Comparison of ENCODE assay signal across 13 cellular contexts in the genomic region with DNA sequence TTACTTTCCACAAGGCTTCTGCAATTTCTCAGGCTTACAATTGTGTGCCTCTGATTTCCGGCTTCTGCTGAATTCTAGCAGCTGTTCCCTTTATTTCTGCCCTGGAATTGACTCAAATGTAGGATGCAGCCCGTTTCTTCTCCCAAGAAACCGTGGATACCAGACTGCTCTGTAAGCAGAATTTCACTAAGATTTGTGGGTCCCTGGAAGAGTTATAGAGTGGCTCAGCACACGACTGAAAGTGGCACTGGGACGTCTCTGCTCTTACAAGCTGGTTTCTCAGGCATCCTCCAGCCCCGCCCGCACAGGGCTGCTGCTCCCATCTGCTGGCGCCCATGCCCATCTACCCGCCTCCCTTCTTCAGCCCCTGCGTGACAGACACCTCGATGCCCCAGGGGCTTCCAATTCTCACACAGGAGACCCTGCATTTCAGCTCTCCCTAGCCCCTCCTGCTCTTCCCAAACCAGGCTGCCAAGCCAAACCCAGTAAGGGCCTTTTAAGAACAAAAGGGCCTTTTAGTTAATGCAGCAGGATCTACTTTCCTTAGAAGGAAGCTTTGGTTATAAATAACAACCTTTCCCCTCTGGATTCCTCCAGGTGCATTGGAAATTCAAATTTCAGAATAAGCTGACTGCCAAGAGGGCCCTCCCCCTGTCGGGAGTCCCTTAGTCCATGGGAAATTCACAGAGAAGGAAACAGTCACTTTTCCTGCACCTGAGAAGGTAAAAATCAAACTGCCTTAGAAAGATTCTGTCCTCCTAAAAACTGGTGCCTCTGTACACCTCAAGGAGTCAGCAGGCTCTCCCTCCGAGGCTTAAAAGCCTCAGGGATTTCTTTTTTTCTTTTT. TPM values are rescaled to one million over a fixed set of nuclear protein-coding genes. Genes with fewer than 3 reads are reported as not detected.
A peak's percentile ranks its signal among the peaks of the same experiment; 100 is the strongest.
DNase-seq lines count a peak whose midpoint lies in the region; ATAC-seq, FAIRE-seq and TF ChIP-seq lines count a peak whose summit lies in the region.
"Had no signal": no experiment of that assay in that cellular context is flagged by ENCODE, and none has a peak within 500 bp of the region (broad histone marks: within the 10 kb centered on the region; RNA-seq: fewer than 3 reads in every experiment).

No MANE protein-coding gene starts in this region.

- no peak for TF ChIP-seq POLR2A in tibial nerve (IDR thresholded peaks at IDR 0.05)
- TF ChIP-seq POLR2A in esophagus squamous epithelium (IDR thresholded peaks at IDR 0.05): no peak
- no peak for TF ChIP-seq POLR2A in right lobe of liver (IDR thresholded peaks at IDR 0.05)

- H3K4me2 ChIP-seq in SK-N-SH: no peak overlapping the region

- no peaks in the 10 kb centered on the region for H4K20me1 ChIP-seq in SK-N-SH (ENCODE audit: insufficient read depth)

- no peaks in the 10 kb centered on the region for H3F3A ChIP-seq in SK-N-SH (replicated peaks; ENCODE audit: insufficient read depth)

- H3K9me2 ChIP-seq in SK-N-SH: no peaks in the 10 kb centered on the region

- H3K4me3 ChIP-seq in SK-N-SH (ENCODE audit: low read depth in 2 of 2, low read length in 1 of 2): no peak overlapping the region
- H3K4me3 ChIP-seq in kidney (ENCODE audit: low read length in 2 of 2): no peak overlapping the region
- no peak overlapping the region for H3K4me3 ChIP-seq in tibial nerve
- no peak overlapping the region for H3K4me3 ChIP-seq in esophagus squamous epithelium
- H3K4me3 ChIP-seq in right lobe of liver: no peak overlapping the region

- no peak overlapping the region for H2AFZ ChIP-seq in SK-N-SH (ENCODE audit: low read depth)

- peaks cover 0 to 6% of the 10 kb centered on the region in 2 experiments; a peak in 1 of 4 replicates for H3K4me1 ChIP-seq in SK-N-SH (ENCODE audit: control insufficient read depth in 1 of 2, insufficient read depth in 2 of 2, low read depth in 1 of 2, low read length in 1 of 2)
- H3K4me1 ChIP-seq in kidney (ENCODE audit: control insufficient read depth in 1 of 2, insufficient read depth in 1 of 2, low read depth in 1 of 2, low read length in 2 of 2): peaks cover 0 to 5% of the 10 kb centered on the region in 2 donors
- H3K4me1 ChIP-seq in tibial nerve: peaks cover 0 to 21% (median 3%) of the 10 kb centered on the region in 4 donors
- peaks cover 0 to 28% (median 0%) of the 10 kb centered on the region in 3 donors for H3K4me1 ChIP-seq in esophagus squamous epithelium
- no peaks in the 10 kb centered on the region for H3K4me1 ChIP-seq in right lobe of liver

- H3K36me3 ChIP-seq in SK-N-SH (replicated peaks in 1 of 2; ENCODE audit: control insufficient read depth in 1 of 2, insufficient read depth in 2 of 2, low read length in 1 of 2) (no peaks in the 10 kb centered on the region), kidney (ENCODE audit: control insufficient read depth in 1 of 2, insufficient read depth in 2 of 2, low read length in 2 of 2) (no peaks in the 10 kb centered on the region), tibial nerve (no peaks in the 10 kb centered on the region), esophagus squamous epithelium (no peaks in the 10 kb centered on the region), right lobe of liver (no peaks in the 10 kb centered on the region)

- no peak overlapping the region for H3K9ac ChIP-seq in SK-N-SH
- peak overlapping the region in 1 of 2 donors; percentile 40 for H3K9ac ChIP-seq in kidney (ENCODE audit: low read length in 2 of 2)

- H3K9me3 ChIP-seq in SK-N-SH: no peaks in the 10 kb centered on the region
- no peaks in the 10 kb centered on the region for H3K9me3 ChIP-seq in kidney (ENCODE audit: control insufficient read depth in 1 of 2, low read length in 2 of 2)
- H3K9me3 ChIP-seq in tibial nerve: no peaks in the 10 kb centered on the region
- no peaks in the 10 kb centered on the region for H3K9me3 ChIP-seq in esophagus squamous epithelium
- no peaks in the 10 kb centered on the region for H3K9me3 ChIP-seq in right lobe of liver

- no peak for TF ChIP-seq RAD21 in SK-N-SH (IDR thresholded peaks at IDR 0.05; ENCODE audit: low read length)

- TF ChIP-seq CTCF in SK-N-SH (IDR thresholded peaks at IDR 0.05): no peak
- TF ChIP-seq CTCF in kidney (IDR thresholded peaks at IDR 0.05; ENCODE audit: borderline replicate concordance, extremely low read depth, insufficient read depth): no peak
- no peak for TF ChIP-seq CTCF in tibial nerve (IDR thresholded peaks at IDR 0.05)
- no peak for TF ChIP-seq CTCF in esophagus squamous epithelium (IDR thresholded peaks at IDR 0.05)
- no peak for TF ChIP-seq CTCF in right lobe of liver (IDR thresholded peaks at IDR 0.05)

- TF ChIP-seq EP300 in SK-N-SH (IDR thresholded peaks at IDR 0.05; ENCODE audit: borderline replicate concordance in 1 of 2, low read depth in 1 of 2, low read length in 1 of 2): no peak
- TF ChIP-seq EP300 in tibial nerve (IDR thresholded peaks at IDR 0.05): no peak

- intact Hi-C loops in kidney (cut with DNase I): no loop called here
- intact Hi-C loops in esophagus squamous epithelium (cut with DNase I): no loop called here
- intact Hi-C loops in right lobe of liver (cut with DNase I): no loop called here

- no peak for ATAC-seq in right lobe of liver
- ATAC-seq in HG03045 (IDR thresholded peaks at IDR 0.05; ENCODE audit: unreplicated experiment): no peak
- ATAC-seq: activated naive CD8-positive, alpha-beta T cell treated with anti-CD3 and anti-CD28 coated beads, Interleukin-2, amount 50 U/mL, for 24 hours had no signal

- no peaks in the 10 kb centered on the region for H3K79me2 ChIP-seq in SK-N-SH (ENCODE audit: insufficient read depth)

- peak overlapping the region in 1 of 2 experiments; percentile 55; a peak in 2 of 4 replicates for H3K27ac ChIP-seq in SK-N-SH (ENCODE audit: low read depth in 2 of 2, low read length in 1 of 2)
- peak overlapping the region in 1 of 2 donors; percentile 51 for H3K27ac ChIP-seq in kidney (ENCODE audit: low read depth in 2 of 2, low read length in 2 of 2)
- H3K27ac ChIP-seq in tibial nerve: peak overlapping the region in 3 of 4 donors; percentile 16 to 47 (median 16)
- H3K27ac ChIP-seq in esophagus squamous epithelium: no peak overlapping the region
- no peak overlapping the region for H3K27ac ChIP-seq in right lobe of liver

- peak; percentile 14 for DNase-seq in NCI-H510A treated with DMSO at 0.1 percent for 48 hours (lab: John Stamatoyannopoulos, UW)
- DNase-seq in NCI-H510A (lab: John Stamatoyannopoulos, UW): no peak
- DNase-seq in SK-N-SH: peak; percentile 68
- peak; percentile 77 for DNase-seq in kidney
- no peak for DNase-seq in tibial nerve (ENCODE audit: low spot score in 2 of 2)
- no peak for DNase-seq in esophagus squamous epithelium (lab: John Stamatoyannopoulos, UW)
- DNase-seq in right lobe of liver: no peak
- DNase-seq: ACHN; activated CD4-positive, alpha-beta T cell treated with anti-CD3 and anti-CD28 coated beads, Interleukin-2, amount 50 U/mL, for 48 hours; activated naive CD8-positive, alpha-beta T cell treated with anti-CD3 and anti-CD28 coated beads, Interleukin-2, amount 50 U/mL, for 24 hours; left cardiac atrium had no signal

- CTCF ChIA-PET in SK-N-SH (lab: Yijun Ruan, JAX): interaction anchor here (1.1 to 38.3 kb wide), 3 partner anchors 13 to 238 kb away, joined by 5 to 1084 read pairs (median 156); no protein-coding TSS in a partner anchor

- WGBS in SK-N-SH (ENCODE audit: low lambda C conversion rate): 56% methylated on average over 13 of the region's 13 CpGs
- WGBS in tibial nerve, 2 donors: 15 to 26% methylated on average over 13 of the region's 13 CpGs
- 36 to 53% methylated on average over 5 to 11 of the region's 13 CpGs for WGBS in esophagus squamous epithelium, 2 donors
- 40% methylated on average over 8 of the region's 13 CpGs for WGBS in right lobe of liver (ENCODE audit: insufficient coverage, low coverage, low lambda C conversion rate, missing lambda C conversion rate)

- no peak for FAIRE-seq in kidney (lab: Jason Lieb, UNC)
- FAIRE-seq: endothelial cell of umbilical vein had no signal

- POLR2A ChIA-PET in SK-N-SH (lab: Yijun Ruan, JAX): interaction anchor here (1.0 kb wide), 1 partner anchor 13 kb away, joined by 4 read pairs; no protein-coding TSS in a partner anchor

- H3K27me3 ChIP-seq in SK-N-SH (ENCODE audit: insufficient read depth) (no peaks in the 10 kb centered on the region), tibial nerve (no peaks in the 10 kb centered on the region), esophagus squamous epithelium (no peaks in the 10 kb centered on the region), right lobe of liver (no peaks in the 10 kb centered on the region)

TF ChIP-seq in SK-N-SH, 30 proteins besides CTCF, POLR2A, EP300 and RAD21:
- TF ChIP-seq GABPA (IDR thresholded peaks at IDR 0.05; ENCODE audit: low read depth) (no peak), SMC3 (IDR thresholded peaks at IDR 0.05; ENCODE audit: low read depth, low read length) (no peak), TEAD4 (IDR thresholded peaks at IDR 0.05; ENCODE audit: borderline replicate concordance, insufficient read depth) (no peak)
- TF ChIP-seq, protein P1, sequence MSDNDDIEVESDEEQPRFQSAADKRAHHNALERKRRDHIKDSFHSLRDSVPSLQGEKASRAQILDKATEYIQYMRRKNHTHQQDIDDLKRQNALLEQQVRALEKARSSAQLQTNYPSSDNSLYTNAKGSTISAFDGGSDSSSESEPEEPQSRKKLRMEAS (IDR thresholded peaks at IDR 0.05; ENCODE audit: low read depth): no peak
- TF ChIP-seq, protein P2, sequence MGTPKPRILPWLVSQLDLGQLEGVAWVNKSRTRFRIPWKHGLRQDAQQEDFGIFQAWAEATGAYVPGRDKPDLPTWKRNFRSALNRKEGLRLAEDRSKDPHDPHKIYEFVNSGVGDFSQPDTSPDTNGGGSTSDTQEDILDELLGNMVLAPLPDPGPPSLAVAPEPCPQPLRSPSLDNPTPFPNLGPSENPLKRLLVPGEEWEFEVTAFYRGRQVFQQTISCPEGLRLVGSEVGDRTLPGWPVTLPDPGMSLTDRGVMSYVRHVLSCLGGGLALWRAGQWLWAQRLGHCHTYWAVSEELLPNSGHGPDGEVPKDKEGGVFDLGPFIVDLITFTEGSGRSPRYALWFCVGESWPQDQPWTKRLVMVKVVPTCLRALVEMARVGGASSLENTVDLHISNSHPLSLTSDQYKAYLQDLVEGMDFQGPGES (IDR thresholded peaks at IDR 0.05; ENCODE audit: low read depth, low read length): no peak

RNA-seq across cellular contexts. Expression of a gene that starts 45.4 kb away (rescaled TPM):
- polyA plus RNA-seq in SK-N-SH (2012; rRNA removed): 0.78 and 1.2 TPM in 2 replicates
- 0.71 and 1.2 TPM in 2 replicates for polyA plus RNA-seq in SK-N-SH (2012; cell fraction: cytosol; rRNA removed)
- 0.63 and 0.79 TPM in 2 replicates for polyA plus RNA-seq in SK-N-SH (2012; cell fraction: nucleus; rRNA removed)
- 10.2 TPM for total RNA-seq in kidney
- 12.6 TPM for polyA plus RNA-seq in kidney (ENCODE audit: insufficient read depth, low read depth, low replicate concordance)
- 10 to 100 TPM; 11.7 to 36.3 (median 27.4) TPM for total RNA-seq in tibial nerve
- total RNA-seq in esophagus squamous epithelium: 100 to 1,000 TPM in 3 of 4 donors, 10 to 100 TPM in 1; 76.9 to 263 (median 112) TPM
- under 1 TPM in 4 of 6 experiments, not detected in 2; 0.11 to 0.49 (median 0.29) TPM for total RNA-seq in right lobe of liver

Comparison
In these comparisons a context has a peak if more than half of its experiments do, and no peak if none do; other contexts are left out.
1. DNase-seq: peak in NCI-H510A treated with DMSO at 0.1 percent for 48 hours (single experiment), SK-N-SH (single experiment) and kidney (single experiment); none in NCI-H510A (single experiment), tibial nerve (0 of 2), esophagus squamous epithelium (single experiment) and right lobe of liver (0 of 3).
2. H3K27ac ChIP-seq: peak in tibial nerve (3 of 4); none in esophagus squamous epithelium (0 of 4) and right lobe of liver (0 of 3).